11 cellular contexts compared by ENCODE assay signal in genomic region chr2:74850816-74851566, GRCh38. TPM values are rescaled to one million over a fixed set of nuclear protein-coding genes. Genes with fewer than 3 reads are reported as not detected.
A peak's percentile ranks its signal among the peaks of the same experiment; 100 is the strongest.
DNase-seq lines count a peak whose midpoint lies in the region; ATAC-seq and TF ChIP-seq lines count a peak whose summit lies in the region.
"Had no signal": no experiment of that assay in that cellular context is flagged by ENCODE, and none has a peak within 500 bp of the region (broad histone marks: within the 10 kb centered on the region; RNA-seq: fewer than 3 reads in every experiment).

No MANE protein-coding gene starts in this region.

- H3K4me1 ChIP-seq in H9 (ENCODE audit: insufficient read depth, low read length): peaks cover 24% of the 10 kb centered on the region; the same call in 1 of the 2 replicates

- H4K91ac ChIP-seq in H9 (ENCODE audit: insufficient read length, low read depth, low read length): no peak overlapping the region

- H2AK5ac ChIP-seq in H9 (ENCODE audit: insufficient read length, low read length): no peak overlapping the region

- H4K8ac ChIP-seq in H9 (replicated peaks; ENCODE audit: insufficient read length, low read depth, low read length): no peak overlapping the region

- H3K56ac ChIP-seq in H9 (ENCODE audit: insufficient read length, low read depth, low read length): no peak overlapping the region

- no peak overlapping the region for H2BK15ac ChIP-seq in H9 (ENCODE audit: low read depth, low read length)

- no peak overlapping the region for H3K4ac ChIP-seq in H9 (ENCODE audit: low read depth, low read length)

- no peaks in the 10 kb centered on the region for H3K9me3 Mint-ChIP-seq in H9
- H3K9me3 Mint-ChIP-seq in naive B cell: no peaks in the 10 kb centered on the region
- H3K9me3 Mint-ChIP-seq: nephron had no signal

- no peak overlapping the region for H3K4me3 ChIP-seq in BJ (ENCODE audit: low read depth, low read length)

- POLR2A ChIA-PET in BJ (lab: Charles Lee): no interaction called here

- no peak overlapping the region for H2BK20ac ChIP-seq in H9 (ENCODE audit: low read depth, low read length, poor library complexity, severe bottlenecking)

- CTCF ChIA-PET in BJ (lab: Yijun Ruan, JAX): interaction anchor here (1.1 to 1.5 kb wide), 4 partner anchors 14 to 26 kb away, joined by 3 to 10 read pairs (median 4); no protein-coding TSS in a partner anchor

- no peak for TF ChIP-seq CTCF in BJ (IDR thresholded peaks at IDR 0.05; ENCODE audit: insufficient read depth, low read depth, low read length)
- no peak for TF ChIP-seq CTCF in H9 (conservative IDR thresholded peaks at IDR 0.05)

- H3K27me3 ChIP-seq in BJ (ENCODE audit: control insufficient read depth, insufficient read depth, low read length) (no peaks in the 10 kb centered on the region), H9 (ENCODE audit: insufficient read depth, low read length) (no peaks in the 10 kb centered on the region)

- H3K27me3 Mint-ChIP-seq in H9 (ENCODE audit: low read depth) (no peaks in the 10 kb centered on the region), naive B cell (no peaks in the 10 kb centered on the region)

- H3K23ac ChIP-seq in H9 (ENCODE audit: insufficient read length, low read depth, low read length): no peak overlapping the region

- H3K36me3 Mint-ChIP-seq in H9 (ENCODE audit: insufficient read depth in 1 of 3, low read depth in 3 of 3) (peaks cover 27 to 45% (median 35%) of the 10 kb centered on the region in 3 experiments; a peak in 6 of 7 replicates), naive B cell (peaks cover 0 to 8% of the 10 kb centered on the region in 2 donors)

- H3K27ac ChIP-seq in H9 (ENCODE audit: insufficient read length, low read depth, low read length): no peak overlapping the region

- no peak overlapping the region for H3K18ac ChIP-seq in H9 (ENCODE audit: insufficient read length, low read depth, low read length)

- H4K5ac ChIP-seq in H9 (ENCODE audit: insufficient read length, low read depth, low read length): no peak overlapping the region

- H4K20me1 ChIP-seq in H9 (ENCODE audit: control insufficient read depth, insufficient read depth, insufficient read length): no peaks in the 10 kb centered on the region

- peaks cover 38% of the 10 kb centered on the region; the same call in 1 of the 2 replicates for H3K79me2 ChIP-seq in H9 (ENCODE audit: insufficient read depth, low read length)

- H3K9ac ChIP-seq in H9 (ENCODE audit: extremely low read depth, insufficient read length, low read length): no peak overlapping the region

- H3K4me3 Mint-ChIP-seq in H9: no peak overlapping the region
- H3K4me3 Mint-ChIP-seq in naive B cell: peak overlapping the region in 7 of 8 donors; percentile 23 to 84 (median 73)
- H3K4me3 Mint-ChIP-seq: nephron had no signal

- H3K27ac Mint-ChIP-seq in H9: peak overlapping the region; percentile 28 to 81 (median 75); a peak in 4 of 7 replicates
- peak overlapping the region; percentile 86 to 99 (median 99) for H3K27ac Mint-ChIP-seq in naive B cell
- H3K27ac Mint-ChIP-seq: nephron had no signal

- no peak overlapping the region for H3K4me2 ChIP-seq in H9 (ENCODE audit: insufficient read depth, insufficient read length, low read length)

- no peak for ATAC-seq in naive B cell (ENCODE audit: low read depth in 2 of 2)
- no peak for ATAC-seq in GM19035 (IDR thresholded peaks at IDR 0.05; ENCODE audit: unreplicated experiment)
- ATAC-seq in esophagus mucosa: no peak

- DNase-seq in BJ (ENCODE audit: low read depth) (peak; percentile 60), H9 (no peak), amniotic epithelial cell (ENCODE audit: low read depth) (peak; percentile 78), naive B cell (no peak), amniotic stem cell (lab: John Stamatoyannopoulos, UW) (no peak), UCSD-AML1 (lab: John Stamatoyannopoulos, UW; ENCODE audit: unreplicated experiment) (no peak)
- DNase-seq: NCI-H187 treated with DMSO at 0.1 percent for 48 hours, SIG-M5 had no signal

- H3K23me2 ChIP-seq in H9 (ENCODE audit: insufficient read length, low read depth, low read length, poor library complexity, severe bottlenecking): no peaks in the 10 kb centered on the region

- H3K4me1 Mint-ChIP-seq in H9: peaks cover 67 to 69% of the 10 kb centered on the region in 2 experiments
- peaks cover 43 to 69% (median 64%) of the 10 kb centered on the region in 3 donors for H3K4me1 Mint-ChIP-seq in naive B cell

- no peak overlapping the region for H3T11ph ChIP-seq in H9 (ENCODE audit: low read length)

- no peak overlapping the region for H2BK120ac ChIP-seq in H9 (ENCODE audit: low read depth, low read length, poor library complexity, severe bottlenecking)

- H3K79me1 ChIP-seq in H9 (ENCODE audit: insufficient read depth, low read depth, low read length, poor library complexity, severe bottlenecking): peaks cover 17% of the 10 kb centered on the region

- H3K14ac ChIP-seq in H9 (ENCODE audit: insufficient read depth, low read length): no peak overlapping the region

- H2BK12ac ChIP-seq in H9 (ENCODE audit: insufficient read length, low read depth, low read length): no peak overlapping the region

- H3K36me3 ChIP-seq in BJ (ENCODE audit: control insufficient read depth, insufficient read depth, low read length): peaks cover 6% of the 10 kb centered on the region

- H2BK5ac ChIP-seq in H9 (ENCODE audit: insufficient read length, low read length): no peak overlapping the region

- H2AFZ ChIP-seq in H9 (ENCODE audit: low read length): no peak overlapping the region

- no CpG with 5 or more reads among the region's 10 CpGs for WGBS in H9 (ENCODE audit: extremely low coverage, insufficient read length, low lambda C conversion rate)

- H3K9me3 ChIP-seq in H9 (ENCODE audit: control insufficient read depth, low read depth, low read length): no peaks in the 10 kb centered on the region

RNA-seq across cellular contexts. Expression of gene HK2, which starts 17.1 kb away (rescaled TPM):
- 21.8 and 23.8 TPM in 2 replicates for polyA plus RNA-seq in BJ (2011; rRNA removed)
- polyA minus RNA-seq in BJ (2011; rRNA and poly(A)+ RNA removed): 37.7 and 49.1 TPM in 2 replicates
- total RNA-seq in H9 (2021): 51.3 and 54.3 TPM in 2 replicates
- 1 to 10 TPM; 3.1 to 8.3 (median 6.1) TPM for polyA plus RNA-seq in naive B cell (ENCODE audit: low read depth in 6 of 6)
- total RNA-seq in esophagus mucosa: 37.4 TPM

Comparison
In these comparisons a context has a peak if more than half of its experiments do, and no peak if none do; other contexts are left out.
1. DNase-seq: peak in BJ (single experiment) and amniotic epithelial cell (single experiment); none in H9 (single experiment), naive B cell (single experiment), amniotic stem cell (single experiment) and UCSD-AML1 (single experiment).
2. H3K4me3 Mint-ChIP-seq: peak in naive B cell (7 of 8); none in H9 (0 of 2).